8 cellular contexts compared by ENCODE assay signal in genomic region chr5:169548315-169548714, GRCh38. TPM values are rescaled to one million over a fixed set of nuclear protein-coding genes. Genes with fewer than 3 reads are reported as not detected.
DNase-seq lines count a peak whose midpoint lies in the region; ATAC-seq and TF ChIP-seq lines count a peak whose summit lies in the region.

No MANE protein-coding gene starts in this region.

- TF ChIP-seq CTCF in epithelial cell of esophagus (IDR thresholded peaks at IDR 0.05; ENCODE audit: insufficient read depth, low read depth, low read length, missing control alignments): peak; percentile 51
- TF ChIP-seq CTCF in omental fat pad (IDR thresholded peaks at IDR 0.05): no peak

- DNase-seq in GM03348 (ENCODE audit: low spot score): peak; percentile 58
- peak; percentile 8 for DNase-seq in NCI-H2171 (lab: John Stamatoyannopoulos, UW)
- DNase-seq in epithelial cell of esophagus (ENCODE audit: low read depth): peak; percentile 60
- no peak for DNase-seq in omental fat pad (ENCODE audit: low spot score)
- DNase-seq in effector CD8-positive, alpha-beta T cell (lab: John Stamatoyannopoulos, UW): no peak
- no peak for DNase-seq in stimulated activated naive CD4-positive, alpha-beta T cell treated with Interleukin-2 at 50 U/mL for 16 hours (lab: John Stamatoyannopoulos, UW)
- DNase-seq in SKM-1 treated with dmso at 0.1 percent for 144 hours (lab: John Stamatoyannopoulos, UW; ENCODE audit: unreplicated experiment): no peak

- no peak overlapping the region for H3K4me3 ChIP-seq in epithelial cell of esophagus (ENCODE audit: low read length)

- peak; percentile 78 for ATAC-seq in omental fat pad (ENCODE audit: low FRiP score)
- ATAC-seq in GM19452 (IDR thresholded peaks at IDR 0.05; ENCODE audit: unreplicated experiment): no peak

RNA-seq across cellular contexts. Expression of gene SPDL1, which starts 35.3 kb away (rescaled TPM):
- 10 to 100 TPM in 1 of 4 donors, 1 to 10 TPM in 3; 5.8 to 16.1 (median 6.3) TPM for total RNA-seq in omental fat pad

Comparison
In these comparisons a context has a peak if more than half of its experiments do, and no peak if none do; other contexts are left out.
1. DNase-seq: peak in GM03348 (single experiment), NCI-H2171 (single experiment) and epithelial cell of esophagus (single experiment); none in omental fat pad (single experiment), effector CD8-positive, alpha-beta T cell (single experiment), stimulated activated naive CD4-positive, alpha-beta T cell treated with Interleukin-2 at 50 U/mL for 16 hours (single experiment) and SKM-1 treated with dmso at 0.1 percent for 144 hours (single experiment).